9 cellular contexts compared by ENCODE assay signal in the genomic region with DNA sequence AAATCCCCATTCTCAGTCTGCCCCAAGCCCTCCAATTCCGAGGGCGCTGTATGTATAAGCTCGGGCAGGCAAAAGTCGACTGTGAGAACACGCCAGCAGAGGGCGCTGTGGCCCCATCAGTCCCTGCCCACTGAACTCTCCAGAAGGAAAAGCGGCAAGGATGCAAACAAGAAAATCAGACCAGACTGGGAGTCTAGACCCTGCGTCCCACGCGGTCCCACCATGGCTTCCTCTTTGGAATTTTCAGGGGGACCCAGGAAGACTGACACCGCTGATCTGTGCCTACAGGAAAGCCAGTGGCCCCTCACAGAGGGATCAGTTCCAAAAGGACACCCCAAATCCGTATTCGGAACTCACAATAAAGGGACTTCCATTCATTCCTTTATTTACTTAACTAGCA. TPM values are rescaled to one million over a fixed set of nuclear protein-coding genes. Genes with fewer than 3 reads are reported as not detected.
DNase-seq lines count a peak whose midpoint lies in the region; ATAC-seq and TF ChIP-seq lines count a peak whose summit lies in the region.
"Had no signal": no experiment of that assay in that cellular context is flagged by ENCODE, and none has a peak within 500 bp of the region (broad histone marks: within the 10 kb centered on the region; RNA-seq: fewer than 3 reads in every experiment).

No MANE protein-coding gene starts in this region.

- H3F3A ChIP-seq in neural cell (ENCODE audit: insufficient read depth, low read length, poor library complexity, severe bottlenecking), result no peaks in the 10 kb centered on the region

- TF ChIP-seq POLR2A in Peyer's patch (IDR thresholded peaks at IDR 0.05), result no peak

- no peaks in the 10 kb centered on the region for H3K27me3 Mint-ChIP-seq in activated T-cell treated with anti-CD3 and anti-CD28 coated beads, Interleukin-2, amount 50 U/mL, for 72 hours (ENCODE audit: low read depth)

- H3K4me3 ChIP-seq in Karpas-422 (ENCODE audit: low read length) (peak overlapping the region; percentile 16; the same call in 1 of the 2 replicates), Peyer's patch (no peak overlapping the region), fibroblast of the aortic adventitia (ENCODE audit: low read depth, low read length) (no peak overlapping the region), neural cell (ENCODE audit: low read length) (no peak overlapping the region)

- H3K9ac ChIP-seq in Karpas-422 (ENCODE audit: low read length) (peak overlapping the region; percentile 52), neural cell (ENCODE audit: low read length) (no peak overlapping the region)

- peak; percentile 70 for ATAC-seq in GM21526 (IDR thresholded peaks at IDR 0.05; ENCODE audit: low FRiP score, unreplicated experiment)
- ATAC-seq in activated T-cell treated with anti-CD3 and anti-CD28 coated beads, Interleukin-2, amount 50 U/mL, for 72 hours (replicated peaks in 1 of 2), result peak; percentile 84 to 87
- peak; percentile 85 for ATAC-seq in stimulated activated naive CD8-positive, alpha-beta T cell treated with anti-CD3 and anti-CD28 coated beads, Interleukin-15, Interleukin-2, amounts not matched to agents 100 U/mL and 50 U/mL, for 24 hours

- H3K36me3 ChIP-seq in Karpas-422 (ENCODE audit: insufficient read depth, low read length), result no peaks in the 10 kb centered on the region
- no peaks in the 10 kb centered on the region for H3K36me3 ChIP-seq in Peyer's patch
- no peaks in the 10 kb centered on the region for H3K36me3 ChIP-seq in neural cell (ENCODE audit: insufficient read depth, low read length)

- no peaks in the 10 kb centered on the region for H3K27me3 ChIP-seq in Karpas-422 (ENCODE audit: low read length)
- no peaks in the 10 kb centered on the region for H3K27me3 ChIP-seq in Peyer's patch
- H3K27me3 ChIP-seq in neural cell (ENCODE audit: insufficient read depth, low read depth, low read length), result no peaks in the 10 kb centered on the region

- peak overlapping the region; percentile 61 for H3K4me2 ChIP-seq in Karpas-422 (ENCODE audit: low read depth, low read length, poor library complexity, severe bottlenecking)
- no peak overlapping the region for H3K4me2 ChIP-seq in neural cell (ENCODE audit: low read length)

- in situ Hi-C loops in Caki2 (cut with HindIII; ENCODE audit: low pct_unique_long_range_greater_than_20kb, low sequenced_read_pairs), result loop anchor here (25.0 kb wide), 1 partner anchor 480 kb away; no protein-coding TSS in a partner anchor

- no peaks in the 10 kb centered on the region for H3K4me1 Mint-ChIP-seq in activated T-cell treated with anti-CD3 and anti-CD28 coated beads, Interleukin-2, amount 50 U/mL, for 72 hours (ENCODE audit: low read depth)

- H3K4me1 ChIP-seq in Karpas-422 (ENCODE audit: low read length) (peaks cover 9% of the 10 kb centered on the region), Peyer's patch (peaks cover 0 to 17% (median 0%) of the 10 kb centered on the region in 4 donors)

- H3K9me3 Mint-ChIP-seq in activated T-cell treated with anti-CD3 and anti-CD28 coated beads, Interleukin-2, amount 50 U/mL, for 72 hours, result no peaks in the 10 kb centered on the region
- H3K9me3 Mint-ChIP-seq: T-helper 1 cell treated with Interleukin-12 subunit alpha and Interleukin-12 subunit beta and Interleukin-4 antibody, amounts not matched to agents 30 μg/mL and 1 μg/mL, for 36 hours had no signal

- TF ChIP-seq EP300 in neural cell (conservative IDR thresholded peaks at IDR 0.05; ENCODE audit: poor library complexity, severe bottlenecking), result no peak

- no peak overlapping the region for H3K27ac Mint-ChIP-seq in activated T-cell treated with anti-CD3 and anti-CD28 coated beads, Interleukin-2, amount 50 U/mL, for 72 hours
- H3K27ac Mint-ChIP-seq: T-helper 1 cell treated with Interleukin-12 subunit alpha and Interleukin-12 subunit beta and Interleukin-4 antibody, amounts not matched to agents 30 μg/mL and 1 μg/mL, for 36 hours had no signal

- no peaks in the 10 kb centered on the region for H3K9me3 ChIP-seq in Karpas-422 (ENCODE audit: low read length)
- H3K9me3 ChIP-seq in Peyer's patch, result no peaks in the 10 kb centered on the region
- no peaks in the 10 kb centered on the region for H3K9me3 ChIP-seq in neural cell (ENCODE audit: low read length)

- H2AFZ ChIP-seq in Karpas-422 (ENCODE audit: low read length), result peak overlapping the region; percentile 92
- H2AFZ ChIP-seq in neural cell (ENCODE audit: low read depth, low read length), result no peak overlapping the region

- H3K79me2 ChIP-seq in Karpas-422 (ENCODE audit: low read length), result no peaks in the 10 kb centered on the region
- no peaks in the 10 kb centered on the region for H3K79me2 ChIP-seq in neural cell (replicated peaks; ENCODE audit: insufficient read depth, low read length)

- H3K36me3 Mint-ChIP-seq in activated T-cell treated with anti-CD3 and anti-CD28 coated beads, Interleukin-2, amount 50 U/mL, for 72 hours (ENCODE audit: insufficient read depth in 2 of 2), result no peaks in the 10 kb centered on the region

- TF ChIP-seq CTCF in Peyer's patch (IDR thresholded peaks at IDR 0.05) (peak; percentile 36 to 94 (median 90)), fibroblast of the aortic adventitia (IDR thresholded peaks at IDR 0.05; ENCODE audit: insufficient read depth, low read length) (peak; percentile 88), neural cell (IDR thresholded peaks at IDR 0.05; ENCODE audit: poor library complexity, severe bottlenecking) (peak; percentile 82)

- TF ChIP-seq RAD21 in neural cell (conservative IDR thresholded peaks at IDR 0.05), result peak; percentile 80

- H3K27ac ChIP-seq in Karpas-422 (ENCODE audit: low read length) (no peak overlapping the region), Peyer's patch (peak overlapping the region in 1 of 4 donors; percentile 16), neural cell (ENCODE audit: low read length) (no peak overlapping the region)

- H3K4me3 Mint-ChIP-seq in activated T-cell treated with anti-CD3 and anti-CD28 coated beads, Interleukin-2, amount 50 U/mL, for 72 hours, result no peak overlapping the region
- H3K4me3 Mint-ChIP-seq: T-helper 1 cell treated with Interleukin-12 subunit alpha and Interleukin-12 subunit beta and Interleukin-4 antibody, amounts not matched to agents 30 μg/mL and 1 μg/mL, for 36 hours had no signal

- H4K20me1 ChIP-seq in Karpas-422 (ENCODE audit: insufficient read depth, low read depth, low read length) (no peaks in the 10 kb centered on the region), neural cell (ENCODE audit: insufficient read depth) (no peaks in the 10 kb centered on the region)

- no peaks in the 10 kb centered on the region for H3K9me2 ChIP-seq in Karpas-422 (replicated peaks; ENCODE audit: insufficient read depth, low read length)
- no peaks in the 10 kb centered on the region for H3K9me2 ChIP-seq in neural cell (ENCODE audit: insufficient read depth, low read length)

- DNase-seq in Caki2 (ENCODE audit: low read depth) (peak; percentile 67), Karpas-422 (peak; percentile 93), Peyer's patch (peak; percentile 83 to 95 (median 91)), fibroblast of the aortic adventitia (ENCODE audit: low read depth) (peak; percentile 85)
- peak; percentile 70 to 77 for DNase-seq in activated T-cell treated with anti-CD3 and anti-CD28 coated beads, Interleukin-2, amount 50 U/mL, for 72 hours
- peak; percentile 80 for DNase-seq in stimulated activated naive CD8-positive, alpha-beta T cell treated with anti-CD3 and anti-CD28 coated beads, Interleukin-15, Interleukin-2, amounts not matched to agents 100 U/mL and 50 U/mL, for 24 hours

TF ChIP-seq in neural cell, 6 proteins besides CTCF, POLR2A, EP300 and RAD21 (continues in another document):
- no peak for TF ChIP-seq TAF1 (IDR thresholded peaks at IDR 0.05; ENCODE audit: low read depth)
- TF ChIP-seq, protein P1, sequence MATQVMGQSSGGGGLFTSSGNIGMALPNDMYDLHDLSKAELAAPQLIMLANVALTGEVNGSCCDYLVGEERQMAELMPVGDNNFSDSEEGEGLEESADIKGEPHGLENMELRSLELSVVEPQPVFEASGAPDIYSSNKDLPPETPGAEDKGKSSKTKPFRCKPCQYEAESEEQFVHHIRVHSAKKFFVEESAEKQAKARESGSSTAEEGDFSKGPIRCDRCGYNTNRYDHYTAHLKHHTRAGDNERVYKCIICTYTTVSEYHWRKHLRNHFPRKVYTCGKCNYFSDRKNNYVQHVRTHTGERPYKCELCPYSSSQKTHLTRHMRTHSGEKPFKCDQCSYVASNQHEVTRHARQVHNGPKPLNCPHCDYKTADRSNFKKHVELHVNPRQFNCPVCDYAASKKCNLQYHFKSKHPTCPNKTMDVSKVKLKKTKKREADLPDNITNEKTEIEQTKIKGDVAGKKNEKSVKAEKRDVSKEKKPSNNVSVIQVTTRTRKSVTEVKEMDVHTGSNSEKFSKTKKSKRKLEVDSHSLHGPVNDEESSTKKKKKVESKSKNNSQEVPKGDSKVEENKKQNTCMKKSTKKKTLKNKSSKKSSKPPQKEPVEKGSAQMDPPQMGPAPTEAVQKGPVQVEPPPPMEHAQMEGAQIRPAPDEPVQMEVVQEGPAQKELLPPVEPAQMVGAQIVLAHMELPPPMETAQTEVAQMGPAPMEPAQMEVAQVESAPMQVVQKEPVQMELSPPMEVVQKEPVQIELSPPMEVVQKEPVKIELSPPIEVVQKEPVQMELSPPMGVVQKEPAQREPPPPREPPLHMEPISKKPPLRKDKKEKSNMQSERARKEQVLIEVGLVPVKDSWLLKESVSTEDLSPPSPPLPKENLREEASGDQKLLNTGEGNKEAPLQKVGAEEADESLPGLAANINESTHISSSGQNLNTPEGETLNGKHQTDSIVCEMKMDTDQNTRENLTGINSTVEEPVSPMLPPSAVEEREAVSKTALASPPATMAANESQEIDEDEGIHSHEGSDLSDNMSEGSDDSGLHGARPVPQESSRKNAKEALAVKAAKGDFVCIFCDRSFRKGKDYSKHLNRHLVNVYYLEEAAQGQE (IDR thresholded peaks at IDR 0.05; ENCODE audit: borderline replicate concordance), result no peak
- no peak for TF ChIP-seq EZH2 (IDR thresholded peaks at IDR 0.05; ENCODE audit: borderline replicate concordance, insufficient read depth, low read length, poor library complexity, severe bottlenecking)
- no peak for TF ChIP-seq POLR2AphosphoS5 (IDR thresholded peaks at IDR 0.05)

RNA-seq across cellular contexts. Expression of a gene that starts 19.5 kb away (rescaled TPM):
- not detected in 2 replicates for total RNA-seq in Caki2 (2014; rRNA removed; shearing (Covaris generic); ENCODE audit: low replicate concordance)
- 0.18 and 0.26 TPM in 2 replicates for total RNA-seq in Karpas-422 (2014; rRNA removed; shearing (Covaris generic); ENCODE audit: low replicate concordance)
- total RNA-seq in Peyer's patch (not detected), fibroblast of the aortic adventitia (ENCODE audit: low replicate concordance) (not detected in 2 replicates)
- not detected for total RNA-seq in activated T-cell treated with anti-CD3 and anti-CD28 coated beads, Interleukin-2, amount 50 U/mL, for 72 hours
- polyA plus RNA-seq in neural cell, result not detected in 2 replicates
- not detected in 2 replicates for polyA minus RNA-seq in neural cell

RNA-seq across cellular contexts. Expression of a gene that starts 35.6 kb away (rescaled TPM):
- total RNA-seq in Caki2 (2014; rRNA removed; shearing (Covaris generic); ENCODE audit: low replicate concordance), result not detected in 2 replicates
- total RNA-seq in Karpas-422 (2014; rRNA removed; shearing (Covaris generic); ENCODE audit: low replicate concordance), result not detected in 2 replicates
- total RNA-seq in Peyer's patch (not detected), fibroblast of the aortic adventitia (ENCODE audit: low replicate concordance) (not detected in 2 replicates)
- not detected for total RNA-seq in activated T-cell treated with anti-CD3 and anti-CD28 coated beads, Interleukin-2, amount 50 U/mL, for 72 hours
- 0.78 TPM in 1 of 2 replicates, not detected in the other for polyA plus RNA-seq in neural cell
- polyA minus RNA-seq in neural cell, result not detected in 2 replicates
